Comparison of ENCODE assay signal across 20 cellular contexts in the genomic region with DNA sequence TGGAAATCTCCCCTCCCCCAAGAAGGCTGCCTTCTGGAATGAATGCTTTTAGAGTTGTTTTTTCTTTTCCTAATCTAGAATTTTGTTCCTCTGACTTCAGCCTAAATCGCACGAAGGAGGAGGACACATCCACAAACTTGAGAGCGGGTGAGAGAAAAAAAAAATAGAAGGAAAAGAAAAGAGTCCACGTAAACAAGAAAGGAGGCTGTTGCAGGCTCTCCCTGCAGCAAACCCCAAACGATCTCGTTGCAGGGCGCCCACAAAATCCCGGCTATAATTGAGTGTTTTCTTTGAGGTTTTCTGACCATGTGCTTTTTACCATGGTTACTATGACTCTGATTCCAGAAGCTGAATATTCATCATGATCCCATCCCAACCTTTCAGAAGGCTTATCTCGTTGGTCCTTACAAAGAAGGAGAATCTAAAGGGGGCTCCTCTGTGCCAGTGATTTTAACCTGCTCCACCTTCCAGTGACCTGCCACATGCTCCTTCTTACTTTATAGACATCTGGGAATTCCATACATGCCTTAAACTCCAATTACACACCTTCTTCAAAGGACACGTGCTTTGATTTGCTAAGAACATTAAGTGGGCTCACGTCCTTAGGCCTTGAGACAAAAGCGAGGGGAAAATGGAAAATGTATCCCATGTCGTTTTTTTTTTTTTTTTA. TPM values are rescaled to one million over a fixed set of nuclear protein-coding genes. Genes with fewer than 3 reads are reported as not detected.
A peak's percentile ranks its signal among the peaks of the same experiment; 100 is the strongest.
DNase-seq lines count a peak whose midpoint lies in the region; ATAC-seq and TF ChIP-seq lines count a peak whose summit lies in the region.
"Had no signal": no experiment of that assay in that cellular context is flagged by ENCODE, and none has a peak within 500 bp of the region (broad histone marks: within the 10 kb centered on the region; RNA-seq: fewer than 3 reads in every experiment).

No MANE protein-coding gene starts in this region.

- no peak overlapping the region for H3K27ac ChIP-seq in neural progenitor cell
- H3K27ac ChIP-seq in foreskin keratinocyte, result no peak overlapping the region
- H3K27ac ChIP-seq: testis had no signal

- peaks cover 18% of the 10 kb centered on the region for H3K4me1 ChIP-seq in neural progenitor cell
- peaks cover 5% of the 10 kb centered on the region for H3K4me1 ChIP-seq in foreskin keratinocyte

- no peaks in the 10 kb centered on the region for H3K9me3 Mint-ChIP-seq in HFFc6
- no peaks in the 10 kb centered on the region for H3K9me3 Mint-ChIP-seq in neural progenitor cell

- H3F3A ChIP-seq in neural progenitor cell (ENCODE audit: low read depth), result peaks cover 37% of the 10 kb centered on the region

- H3K4me1 Mint-ChIP-seq in HFFc6 (ENCODE audit: low read depth), result peaks cover 81% of the 10 kb centered on the region
- H3K4me1 Mint-ChIP-seq in neural progenitor cell, result peaks cover 22% of the 10 kb centered on the region

- H3K9me3 ChIP-seq in neural progenitor cell (ENCODE audit: low read depth), result no peaks in the 10 kb centered on the region
- H3K9me3 ChIP-seq: testis had no signal

- H3K79me2 ChIP-seq in neural progenitor cell (ENCODE audit: low read depth), result no peaks in the 10 kb centered on the region

- H2AFZ ChIP-seq in neural progenitor cell (replicated peaks), result no peak overlapping the region

- no peaks in the 10 kb centered on the region for H3K36me3 ChIP-seq in neural progenitor cell

- H3K4me3 Mint-ChIP-seq in HFFc6, result peak overlapping the region; percentile 98
- peak overlapping the region; percentile 36 for H3K4me3 Mint-ChIP-seq in neural progenitor cell
- H3K4me3 Mint-ChIP-seq: effector memory CD8-positive, alpha-beta T cell had no signal

- H3K9ac ChIP-seq in neural progenitor cell, result no peak overlapping the region

- DNase-seq in AG10803 (ENCODE audit: low read depth), result no peak
- DNase-seq in HFFc6, result peak; percentile 73
- DNase-seq in fibroblast of mammary gland (ENCODE audit: low read depth), result peak; percentile 53
- no peak for DNase-seq in neural progenitor cell (ENCODE audit: low spot score)
- DNase-seq in stimulated activated CD4-positive, alpha-beta T cell treated with anti-CD3 and anti-CD28 coated beads, Interleukin-4, amount 100 ng/mL, for 4 hours, result no peak
- DNase-seq in foreskin keratinocyte, result no peak
- no peak for DNase-seq in SIG-M5 (lab: John Stamatoyannopoulos, UW)
- DNase-seq: activated CD4-positive, alpha-beta T cell treated with anti-CD3 and anti-CD28 coated beads for 1 hour; activated CD8-positive, alpha-beta memory T cell treated with anti-CD3 and anti-CD28 coated beads, Interleukin-2, amount 50 U/mL, for 48 hours; activated naive CD4-positive, alpha-beta T cell treated with anti-CD3 and anti-CD28 coated beads, Interleukin-2, amount 50 U/mL, for 16 hours; Calu3; effector memory CD8-positive, alpha-beta T cell; kidney glomerular epithelial cell; NCI-H2081 treated with DMSO at 0.1 percent for 48 hours; RPMI8226; T-helper 2 cell; testis had no signal

- H3K27me3 Mint-ChIP-seq in HFFc6 (ENCODE audit: insufficient read depth) (peaks cover 5% of the 10 kb centered on the region), neural progenitor cell (ENCODE audit: insufficient read depth, low read depth) (peaks cover 85% of the 10 kb centered on the region)

- H3K27ac Mint-ChIP-seq in HFFc6 (peak overlapping the region; percentile 90), neural progenitor cell (no peak overlapping the region)
- H3K27ac Mint-ChIP-seq: effector memory CD8-positive, alpha-beta T cell had no signal

- TF ChIP-seq CTCF in AG10803 (conservative IDR thresholded peaks at IDR 0.05; ENCODE audit: low read length) (no peak), HFFc6 (IDR thresholded peaks at IDR 0.05) (no peak), fibroblast of mammary gland (conservative IDR thresholded peaks at IDR 0.05; ENCODE audit: control insufficient read depth, insufficient read depth, low read depth, low read length) (no peak), neural progenitor cell (IDR thresholded peaks at IDR 0.05) (no peak), foreskin keratinocyte (conservative IDR thresholded peaks at IDR 0.05) (no peak)

- H3K27me3 ChIP-seq in neural progenitor cell (peaks cover 100% of the 10 kb centered on the region), foreskin keratinocyte (peaks cover 100% of the 10 kb centered on the region)
- H3K27me3 ChIP-seq: testis had no signal

- H3K4me3 ChIP-seq in AG10803 (ENCODE audit: low read length), result peak overlapping the region; percentile 99
- peak overlapping the region; percentile 97 for H3K4me3 ChIP-seq in fibroblast of mammary gland (ENCODE audit: control insufficient read depth, low read depth, low read length)
- H3K4me3 ChIP-seq in neural progenitor cell, result no peak overlapping the region

- peaks cover 23% of the 10 kb centered on the region for H3K36me3 Mint-ChIP-seq in HFFc6 (ENCODE audit: low read depth)
- H3K36me3 Mint-ChIP-seq in neural progenitor cell, result no peaks in the 10 kb centered on the region

- no peak for ATAC-seq in HG03139 (IDR thresholded peaks at IDR 0.05; ENCODE audit: unreplicated experiment)
- no peak for ATAC-seq in foreskin keratinocyte
- ATAC-seq: effector memory CD8-positive, alpha-beta T cell; HepG2 had no signal

- H3K4me2 ChIP-seq in neural progenitor cell, result no peak overlapping the region

- H4K20me1 ChIP-seq in neural progenitor cell (ENCODE audit: low read depth), result peaks cover 95% of the 10 kb centered on the region

RNA-seq across cellular contexts. Expression of gene TWIST1, which starts 5.8 kb away (rescaled TPM):
- 10 to 100 TPM; 37.7 to 47.8 (median 46.9) TPM for total RNA-seq in HFFc6 (2021; fragmentation: NEBNext Ultra II Directional; extraction: Animal tissue kit (Norgen Biotek cat#: 25700))
- total RNA-seq in neural progenitor cell (ENCODE audit: low replicate concordance), result not detected in 2 replicates
- 0.28 and 0.31 TPM in 2 replicates for total RNA-seq in foreskin keratinocyte
- 0.06 and 0.31 TPM in 2 replicates for polyA plus RNA-seq in foreskin keratinocyte
- total RNA-seq: HepG2 had no signal
- polyA plus RNA-seq: HepG2 had no signal

RNA-seq across cellular contexts. Expression of gene FERD3L, which starts 33.6 kb away (rescaled TPM):
- total RNA-seq in HFFc6 (2021; fragmentation: NEBNext Ultra II Directional; extraction: Animal tissue kit (Norgen Biotek cat#: 25700)), result not detected
- not detected in 2 replicates for total RNA-seq in neural progenitor cell (ENCODE audit: low replicate concordance)
- total RNA-seq in foreskin keratinocyte, result not detected in 2 replicates
- not detected in 2 replicates for polyA plus RNA-seq in foreskin keratinocyte
- total RNA-seq: Calu3, glomerular endothelial cell, HepG2, testis had no signal
- polyA plus RNA-seq: HepG2 had no signal

Comparison
In these comparisons a context has a peak if more than half of its experiments do, and no peak if none do; other contexts are left out.
1. DNase-seq: peak in HFFc6 (single experiment) and fibroblast of mammary gland (single experiment); none in AG10803 (single experiment), neural progenitor cell (single experiment), stimulated activated CD4-positive, alpha-beta T cell treated with anti-CD3 and anti-CD28 coated beads, Interleukin-4, amount 100 ng/mL, for 4 hours (0 of 2), foreskin keratinocyte (0 of 2) and SIG-M5 (single experiment).
2. RNA of gene TWIST1, which starts 5.8 kb away (total RNA-seq): 37.7 to 47.8 TPM in HFFc6; 0.28 to 0.31 TPM in foreskin keratinocyte and not detected in neural progenitor cell; every median in the first group is over 10 times any median in the second.